ENCODE assay signal across 27 cellular contexts in genomic region chr16:67423015-67423414, GRCh38. TPM values are rescaled to one million over a fixed set of nuclear protein-coding genes. Genes with fewer than 3 reads are reported as not detected.
"Had no signal": no experiment of that assay in that cellular context is flagged by ENCODE, and none has a peak within 500 bp of the region (broad histone marks: within the 10 kb centered on the region; RNA-seq: fewer than 3 reads in every experiment).

No MANE protein-coding gene starts in this region.

- H3K4me2 ChIP-seq: SK-N-SH had no signal

- H3K4me1 Mint-ChIP-seq: activated naive CD4-positive, alpha-beta T cell treated with anti-CD3 and anti-CD28 coated beads, Interleukin-2, amount 50 U/mL, for 24 hours had no signal

- H3K9me3 ChIP-seq: breast epithelium, MG63, SK-N-SH had no signal

- H3K36me3 Mint-ChIP-seq: activated naive CD4-positive, alpha-beta T cell treated with anti-CD3 and anti-CD28 coated beads, Interleukin-2, amount 50 U/mL, for 24 hours had no signal

- H3K9me3 Mint-ChIP-seq: activated CD8-positive, alpha-beta T cell treated with anti-CD3 and anti-CD28 coated beads for 36 hours; activated naive CD4-positive, alpha-beta T cell treated with anti-CD3 and anti-CD28 coated beads, Interleukin-2, amount 50 U/mL, for 24 hours had no signal

- H3K27me3 ChIP-seq: breast epithelium, MG63 had no signal

- ATAC-seq: activated CD4-positive, CD25-positive, alpha-beta regulatory T cell treated with anti-CD3 and anti-CD28 coated beads, Interleukin-2, amount 50 U/mL, for 24 hours; activated CD8-positive, alpha-beta T cell treated with anti-CD3 and anti-CD28 coated beads for 36 hours; Panc1; Right ventricle myocardium inferior had no signal

- H3K27ac Mint-ChIP-seq: activated CD8-positive, alpha-beta T cell treated with anti-CD3 and anti-CD28 coated beads for 36 hours; activated naive CD4-positive, alpha-beta T cell treated with anti-CD3 and anti-CD28 coated beads, Interleukin-2, amount 50 U/mL, for 24 hours had no signal

- H3K4me3 Mint-ChIP-seq: activated CD8-positive, alpha-beta T cell treated with anti-CD3 and anti-CD28 coated beads for 36 hours; activated naive CD4-positive, alpha-beta T cell treated with anti-CD3 and anti-CD28 coated beads, Interleukin-2, amount 50 U/mL, for 24 hours had no signal

- H3K9ac ChIP-seq: SK-N-SH had no signal

- H3K4me3 ChIP-seq: breast epithelium, MG63 had no signal

- H3K27ac ChIP-seq: WERI-Rb-1 had no signal

- DNase-seq: activated CD4-positive, alpha-beta T cell treated with anti-CD3 and anti-CD28 coated beads for 4 hours; activated CD8-positive, alpha-beta memory T cell treated with anti-CD3 and anti-CD28 coated beads, Interleukin-2, amount 50 U/mL, for 48 hours; activated CD8-positive, alpha-beta T cell treated with anti-CD3 and anti-CD28 coated beads for 36 hours; activated naive CD4-positive, alpha-beta T cell; activated T-cell treated with anti-CD3 and anti-CD28 coated beads, Interleukin-2, amount 50 U/mL, for 1 hour; aorta; MG63; MV-4-11; NCI-H1092 treated with DMSO at 0.1 percent for 48 hours; NCI-H1417 treated with DMSO at 0.1 percent for 48 hours; NCI-H1694; NCI-H2029 treated with DMSO at 0.1 percent for 48 hours; NCI-H345; NCI-H510A; NCI-H526 treated with DMSO at 0.1 percent for 48 hours; NCI-H82; RPMI8226; SK-N-SH; T-helper 1 cell; WERI-Rb-1 had no signal

- H3K36me3 ChIP-seq: breast epithelium, MG63, WERI-Rb-1 had no signal

RNA-seq across cellular contexts. Expression of gene ZDHHC1, which starts 6.7 kb away (rescaled TPM):
- total RNA-seq: OCI-LY7 had no signal

RNA-seq across cellular contexts. Expression of gene HSD11B2, which starts 7.9 kb away (rescaled TPM):
- total RNA-seq: OCI-LY7 had no signal

RNA-seq across cellular contexts. Expression of gene TPPP3, which starts 29.7 kb away (rescaled TPM):
- total RNA-seq: activated CD8-positive, alpha-beta T cell treated with anti-CD3 and anti-CD28 coated beads for 36 hours; OCI-LY7; T-helper 2 cell treated with Interferon-gamma antibody and Interleukin-4, amounts not matched to agents 100 ng/mL and 5 ng/mL, for 36 hours had no signal
